ENCODE assay signal across 10 cellular contexts in the genomic region with DNA sequence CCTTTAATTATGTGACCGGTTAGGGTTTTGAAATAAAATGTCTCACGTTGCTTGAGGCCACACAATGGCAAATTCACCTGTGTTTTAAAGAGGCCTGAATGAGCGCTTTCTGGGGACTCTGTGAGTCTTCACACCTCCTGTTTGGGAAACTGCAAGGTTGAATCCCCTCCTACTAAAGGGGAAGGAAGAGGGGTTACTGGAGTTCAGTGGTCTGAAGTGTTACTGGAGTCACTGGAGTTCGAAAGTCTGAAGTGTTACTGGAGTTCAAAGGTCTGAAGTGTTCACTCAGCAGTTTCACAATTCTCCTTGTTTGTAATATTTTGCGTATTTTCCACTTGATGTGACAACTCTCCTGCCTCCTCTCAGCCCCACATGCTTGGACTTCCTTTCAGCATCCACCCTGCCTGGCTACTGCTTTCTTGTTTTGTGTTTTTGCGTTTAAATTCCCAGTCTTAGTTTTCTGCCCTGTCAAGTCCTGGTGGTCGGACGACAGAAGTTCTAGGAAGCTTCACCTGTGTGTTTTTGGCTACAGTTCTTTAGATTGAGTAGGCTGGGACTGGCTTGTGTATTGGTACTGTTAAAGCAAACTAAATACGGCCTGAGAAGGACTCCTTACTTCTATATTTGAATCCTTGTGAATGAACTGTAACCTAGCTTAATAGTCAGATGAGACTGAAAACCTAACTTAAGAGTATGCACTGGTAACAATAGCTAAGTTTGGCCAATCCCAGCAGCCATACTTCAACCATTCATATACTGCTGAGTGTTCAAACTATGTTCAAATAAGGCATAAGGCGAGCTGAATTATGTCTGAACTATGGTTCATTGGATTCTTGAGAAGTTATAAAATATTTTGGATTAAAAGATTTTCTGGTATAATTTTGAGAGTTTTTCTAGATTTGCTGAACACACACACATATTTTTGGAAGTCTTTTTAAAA. TPM values are rescaled to one million over a fixed set of nuclear protein-coding genes. Genes with fewer than 3 reads are reported as not detected.
DNase-seq lines count a peak whose midpoint lies in the region; ATAC-seq and TF ChIP-seq lines count a peak whose summit lies in the region.
"Had no signal": no experiment of that assay in that cellular context is flagged by ENCODE, and none has a peak within 500 bp of the region (broad histone marks: within the 10 kb centered on the region; RNA-seq: fewer than 3 reads in every experiment).

No MANE protein-coding gene starts in this region.

- H3K27ac ChIP-seq in cardiac muscle cell (peak overlapping the region; percentile 91), body of pancreas (peak overlapping the region; percentile 88 to 99 (median 96)), lung (ENCODE audit: low read depth in 1 of 2, low read length in 1 of 2) (peak overlapping the region; percentile 33 to 95), upper lobe of right lung (peak overlapping the region; percentile 92), testis (peak overlapping the region in 1 of 2 donors; percentile 94)

- WGBS in body of pancreas, 2 donors, result 21% methylated on average over 10 of the region's 10 CpGs
- 56 to 61% methylated on average over 10 of the region's 10 CpGs for whole genome bisulfite sequencing in lung, 2 donors
- 58 to 63% methylated on average over 10 of the region's 10 CpGs for WGBS in testis, 2 donors

- no peak for TF ChIP-seq POLR2A in body of pancreas (IDR thresholded peaks at IDR 0.05)
- no peak for TF ChIP-seq POLR2A in testis (IDR thresholded peaks at IDR 0.05)

- H3K36me3 ChIP-seq in cardiac muscle cell, result no peaks in the 10 kb centered on the region
- H3K36me3 ChIP-seq in body of pancreas (replicated peaks in 1 of 2; ENCODE audit: insufficient read depth in 1 of 2, low read depth in 2 of 2), result no peaks in the 10 kb centered on the region
- no peaks in the 10 kb centered on the region for H3K36me3 ChIP-seq in lung (ENCODE audit: control insufficient read depth in 2 of 2, insufficient read depth in 2 of 2, low read length in 2 of 2)
- H3K36me3 ChIP-seq in upper lobe of right lung, result no peaks in the 10 kb centered on the region
- H3K36me3 ChIP-seq in testis (ENCODE audit: low read depth, missing control alignments), result no peaks in the 10 kb centered on the region

- no peak for TF ChIP-seq CTCF in cardiac muscle cell (IDR thresholded peaks at IDR 0.05; ENCODE audit: low read depth, low read length)
- no peak for TF ChIP-seq CTCF in body of pancreas (IDR thresholded peaks at IDR 0.05)
- TF ChIP-seq CTCF in lung (IDR thresholded peaks at IDR 0.05; ENCODE audit: control extremely low read depth, extremely low read depth), result no peak
- no peak for TF ChIP-seq CTCF in upper lobe of right lung (IDR thresholded peaks at IDR 0.05)
- no peak for TF ChIP-seq CTCF in testis (IDR thresholded peaks at IDR 0.05)

- ATAC-seq in body of pancreas (no peak), lung (ENCODE audit: insufficient read depth, low FRiP score) (peak; percentile 30), upper lobe of right lung (peak; percentile 54), GM21360 (IDR thresholded peaks at IDR 0.05; ENCODE audit: unreplicated experiment) (no peak)

- H3K9me3 ChIP-seq in cardiac muscle cell (ENCODE audit: low read depth) (no peaks in the 10 kb centered on the region), body of pancreas (no peaks in the 10 kb centered on the region), lung (ENCODE audit: control insufficient read depth in 2 of 2, insufficient read depth in 1 of 2, low read length in 1 of 2) (no peaks in the 10 kb centered on the region), upper lobe of right lung (no peaks in the 10 kb centered on the region), testis (no peaks in the 10 kb centered on the region)

- peak in 1 of 2 donors; percentile 39 for DNase-seq in cardiac muscle cell (ENCODE audit: low read depth in 1 of 2, low spot score in 1 of 2)
- no peak for DNase-seq in cardiac septum (ENCODE audit: low spot score)
- peak in 1 of 4 donors; percentile 59 for DNase-seq in body of pancreas
- no peak for DNase-seq in lung (ENCODE audit: low spot score)
- no peak for DNase-seq in upper lobe of right lung
- no peak for DNase-seq in testis
- DNase-seq in activated naive CD4-positive, alpha-beta T cell (lab: John Stamatoyannopoulos, UW), result no peak

- H3K4me1 ChIP-seq in cardiac muscle cell (ENCODE audit: low read depth) (peaks cover 17% of the 10 kb centered on the region), body of pancreas (peaks cover 58% of the 10 kb centered on the region), lung (ENCODE audit: control insufficient read depth in 2 of 2, insufficient read depth in 2 of 2, low read length in 2 of 2) (peaks cover 0 to 3% of the 10 kb centered on the region in 2 donors), upper lobe of right lung (peaks cover 20% of the 10 kb centered on the region), testis (peaks cover 6% of the 10 kb centered on the region)

- H3K27me3 ChIP-seq in cardiac muscle cell, result peaks cover 22% of the 10 kb centered on the region
- no peaks in the 10 kb centered on the region for H3K27me3 ChIP-seq in body of pancreas
- H3K27me3 ChIP-seq in lung (ENCODE audit: control insufficient read depth, insufficient read depth), result no peaks in the 10 kb centered on the region
- H3K27me3 ChIP-seq in upper lobe of right lung, result no peaks in the 10 kb centered on the region
- no peaks in the 10 kb centered on the region for H3K27me3 ChIP-seq in testis

- H3K4me3 ChIP-seq in cardiac muscle cell (peak overlapping the region; percentile 42), body of pancreas (no peak overlapping the region), lung (no peak overlapping the region), upper lobe of right lung (peak overlapping the region; percentile 68), testis (peak overlapping the region in 1 of 2 donors; percentile 82)

- intact Hi-C loops in cardiac septum (cut with DNase I), result no loop called here
- intact Hi-C loops in body of pancreas (cut with DNase I), result no loop called here
- intact Hi-C loops in upper lobe of right lung (cut with DNase I), result no loop called here
- intact Hi-C loops in testis (cut with DNase I; ENCODE audit: low total_unique reads), result no loop called here

RNA-seq across cellular contexts. Expression of a gene that starts 2.0 kb away (rescaled TPM):
- total RNA-seq in cardiac muscle cell, result 1.4 and 4.5 TPM in 2 replicates
- polyA plus RNA-seq in cardiac muscle cell, result 4.5 and 6.1 TPM in 2 replicates
- 2.6 TPM for total RNA-seq in cardiac septum
- 10 to 100 TPM; 11.5 to 21.3 TPM for total RNA-seq in body of pancreas
- total RNA-seq in lung, result 10 to 100 TPM; 22.4 to 55.2 TPM
- polyA plus RNA-seq in lung, result 10 to 100 TPM; 14.0 to 37.7 TPM
- total RNA-seq in upper lobe of right lung, result 19.6 TPM
- 1 to 10 TPM; 3.9 TPM for total RNA-seq in testis
- polyA plus RNA-seq in testis (ENCODE audit: insufficient read depth, low read depth, low replicate concordance), result 3.6 TPM

RNA-seq across cellular contexts. Expression of a gene that starts 11.5 kb away (rescaled TPM):
- total RNA-seq in cardiac muscle cell (2.2 and 3.4 TPM in 2 replicates), cardiac septum (not detected), body of pancreas (not detected), lung (10 to 100 TPM in 1 of 2 donors, not detected in 1; 10.4 TPM), upper lobe of right lung (not detected), testis (not detected)
- polyA plus RNA-seq in cardiac muscle cell (1.8 and 6.4 TPM in 2 replicates), lung (under 1 TPM in 1 of 2 donors, not detected in 1; 0.03 TPM), testis (ENCODE audit: insufficient read depth, low read depth, low replicate concordance) (not detected)
- total RNA-seq: Daoy, dermis microvascular lymphatic vessel endothelial cell had no signal

Comparison
In these comparisons a context has a peak if more than half of its experiments do, and no peak if none do; other contexts are left out.
1. H3K4me3 ChIP-seq: peak in cardiac muscle cell (single experiment) and upper lobe of right lung (single experiment); none in body of pancreas (0 of 2) and lung (single experiment).
2. ATAC-seq: peak in lung (single experiment) and upper lobe of right lung (single experiment); none in body of pancreas (single experiment) and GM21360 (single experiment).